2 cellular contexts compared by ENCODE assay signal in the genomic region with DNA sequence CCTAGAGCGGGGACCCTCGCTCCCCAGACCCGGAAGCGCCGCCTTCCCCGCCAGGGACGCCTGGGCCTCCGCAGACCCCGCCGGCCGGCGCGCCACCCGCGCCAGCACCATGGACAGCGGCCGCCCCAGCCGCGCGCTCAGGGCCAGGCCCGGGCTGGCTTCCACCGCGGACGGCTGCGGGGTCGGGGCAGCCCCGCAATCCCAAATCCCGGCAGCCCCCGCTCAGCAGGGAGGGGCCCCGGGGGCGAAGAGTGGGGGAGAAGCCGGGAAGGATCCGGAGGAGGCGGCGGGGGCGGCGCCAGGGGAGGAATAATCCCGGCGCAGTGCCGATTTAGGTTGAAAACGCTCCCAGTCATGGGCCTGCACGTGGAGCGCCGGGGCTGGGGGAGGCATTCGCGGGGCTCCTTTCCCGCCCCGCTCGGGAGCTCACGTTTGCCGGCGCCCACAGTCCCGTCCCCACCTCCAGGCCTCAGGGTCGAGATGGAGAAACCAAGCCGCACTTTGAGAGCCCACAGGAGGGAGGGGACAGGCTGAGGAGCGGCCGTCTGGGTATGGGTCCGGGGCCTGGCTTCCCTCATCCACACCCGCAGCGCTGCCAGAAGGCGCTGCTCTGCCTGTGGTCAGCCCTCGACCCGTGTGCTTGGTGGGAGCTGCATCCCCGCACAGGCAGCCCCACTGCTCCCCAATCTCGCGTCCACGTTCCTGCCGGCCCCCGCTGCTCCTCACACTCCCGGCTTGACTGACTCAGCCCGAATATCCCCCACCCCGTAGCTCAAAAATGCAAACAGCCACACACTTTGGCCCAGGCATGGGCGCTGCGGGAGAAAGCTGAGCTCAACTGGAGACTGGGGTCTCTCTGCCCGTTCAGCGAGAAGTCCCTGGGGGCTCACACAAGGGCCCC.
TF ChIP-seq lines count a peak whose summit lies in the region.

No MANE protein-coding gene starts in this region.

TF ChIP-seq in SK-N-SH, 30 proteins besides CTCF, POLR2A, EP300 and RAD21 (continued from another document):
- TF ChIP-seq, protein P1, sequence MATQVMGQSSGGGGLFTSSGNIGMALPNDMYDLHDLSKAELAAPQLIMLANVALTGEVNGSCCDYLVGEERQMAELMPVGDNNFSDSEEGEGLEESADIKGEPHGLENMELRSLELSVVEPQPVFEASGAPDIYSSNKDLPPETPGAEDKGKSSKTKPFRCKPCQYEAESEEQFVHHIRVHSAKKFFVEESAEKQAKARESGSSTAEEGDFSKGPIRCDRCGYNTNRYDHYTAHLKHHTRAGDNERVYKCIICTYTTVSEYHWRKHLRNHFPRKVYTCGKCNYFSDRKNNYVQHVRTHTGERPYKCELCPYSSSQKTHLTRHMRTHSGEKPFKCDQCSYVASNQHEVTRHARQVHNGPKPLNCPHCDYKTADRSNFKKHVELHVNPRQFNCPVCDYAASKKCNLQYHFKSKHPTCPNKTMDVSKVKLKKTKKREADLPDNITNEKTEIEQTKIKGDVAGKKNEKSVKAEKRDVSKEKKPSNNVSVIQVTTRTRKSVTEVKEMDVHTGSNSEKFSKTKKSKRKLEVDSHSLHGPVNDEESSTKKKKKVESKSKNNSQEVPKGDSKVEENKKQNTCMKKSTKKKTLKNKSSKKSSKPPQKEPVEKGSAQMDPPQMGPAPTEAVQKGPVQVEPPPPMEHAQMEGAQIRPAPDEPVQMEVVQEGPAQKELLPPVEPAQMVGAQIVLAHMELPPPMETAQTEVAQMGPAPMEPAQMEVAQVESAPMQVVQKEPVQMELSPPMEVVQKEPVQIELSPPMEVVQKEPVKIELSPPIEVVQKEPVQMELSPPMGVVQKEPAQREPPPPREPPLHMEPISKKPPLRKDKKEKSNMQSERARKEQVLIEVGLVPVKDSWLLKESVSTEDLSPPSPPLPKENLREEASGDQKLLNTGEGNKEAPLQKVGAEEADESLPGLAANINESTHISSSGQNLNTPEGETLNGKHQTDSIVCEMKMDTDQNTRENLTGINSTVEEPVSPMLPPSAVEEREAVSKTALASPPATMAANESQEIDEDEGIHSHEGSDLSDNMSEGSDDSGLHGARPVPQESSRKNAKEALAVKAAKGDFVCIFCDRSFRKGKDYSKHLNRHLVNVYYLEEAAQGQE (IDR thresholded peaks at IDR 0.05; ENCODE audit: low read depth, low read length) = peak; percentile 91

TF ChIP-seq in SK-N-SH treated with all-trans-retinoic acid at 6 μM for 48 hours, 23 proteins besides CTCF, POLR2A, EP300 and RAD21 (continued from another document):
- TF ChIP-seq, protein P2, sequence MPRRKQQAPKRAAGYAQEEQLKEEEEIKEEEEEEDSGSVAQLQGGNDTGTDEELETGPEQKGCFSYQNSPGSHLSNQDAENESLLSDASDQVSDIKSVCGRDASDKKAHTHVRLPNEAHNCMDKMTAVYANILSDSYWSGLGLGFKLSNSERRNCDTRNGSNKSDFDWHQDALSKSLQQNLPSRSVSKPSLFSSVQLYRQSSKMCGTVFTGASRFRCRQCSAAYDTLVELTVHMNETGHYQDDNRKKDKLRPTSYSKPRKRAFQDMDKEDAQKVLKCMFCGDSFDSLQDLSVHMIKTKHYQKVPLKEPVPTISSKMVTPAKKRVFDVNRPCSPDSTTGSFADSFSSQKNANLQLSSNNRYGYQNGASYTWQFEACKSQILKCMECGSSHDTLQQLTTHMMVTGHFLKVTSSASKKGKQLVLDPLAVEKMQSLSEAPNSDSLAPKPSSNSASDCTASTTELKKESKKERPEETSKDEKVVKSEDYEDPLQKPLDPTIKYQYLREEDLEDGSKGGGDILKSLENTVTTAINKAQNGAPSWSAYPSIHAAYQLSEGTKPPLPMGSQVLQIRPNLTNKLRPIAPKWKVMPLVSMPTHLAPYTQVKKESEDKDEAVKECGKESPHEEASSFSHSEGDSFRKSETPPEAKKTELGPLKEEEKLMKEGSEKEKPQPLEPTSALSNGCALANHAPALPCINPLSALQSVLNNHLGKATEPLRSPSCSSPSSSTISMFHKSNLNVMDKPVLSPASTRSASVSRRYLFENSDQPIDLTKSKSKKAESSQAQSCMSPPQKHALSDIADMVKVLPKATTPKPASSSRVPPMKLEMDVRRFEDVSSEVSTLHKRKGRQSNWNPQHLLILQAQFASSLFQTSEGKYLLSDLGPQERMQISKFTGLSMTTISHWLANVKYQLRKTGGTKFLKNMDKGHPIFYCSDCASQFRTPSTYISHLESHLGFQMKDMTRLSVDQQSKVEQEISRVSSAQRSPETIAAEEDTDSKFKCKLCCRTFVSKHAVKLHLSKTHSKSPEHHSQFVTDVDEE (CRISPR knock-in tag; IDR thresholded peaks at IDR 0.05) = no peak
- TF ChIP-seq ZFP30 (CRISPR knock-in tag; IDR thresholded peaks at IDR 0.05) (no peak), OSR1 (CRISPR knock-in tag; IDR thresholded peaks at IDR 0.05) (no peak), ARNTL (CRISPR knock-in tag; IDR thresholded peaks at IDR 0.05; ENCODE audit: borderline replicate concordance, low read depth) (no peak), GLIS3 (CRISPR knock-in tag; IDR thresholded peaks at IDR 0.05) (no peak), ZNF8 (CRISPR knock-in tag; IDR thresholded peaks at IDR 0.05) (no peak), PPARA (CRISPR knock-in tag; IDR thresholded peaks at IDR 0.05; ENCODE audit: borderline replicate concordance) (no peak), TOX (CRISPR knock-in tag; IDR thresholded peaks at IDR 0.05; ENCODE audit: borderline replicate concordance) (no peak), SNAI2 (CRISPR knock-in tag; IDR thresholded peaks at IDR 0.05) (no peak), CSDC2 (CRISPR knock-in tag; IDR thresholded peaks at IDR 0.05) (no peak), BACH2 (CRISPR knock-in tag; IDR thresholded peaks at IDR 0.05; ENCODE audit: borderline replicate concordance) (no peak), CSRNP3 (CRISPR knock-in tag; IDR thresholded peaks at IDR 0.05) (no peak), ZC3H10 (CRISPR knock-in tag; IDR thresholded peaks at IDR 0.05) (no peak), ZNF565 (CRISPR knock-in tag; conservative IDR thresholded peaks at IDR 0.05; ENCODE audit: low read depth) (no peak), ZNF70 (CRISPR knock-in tag; IDR thresholded peaks at IDR 0.05) (no peak), PATZ1 (CRISPR knock-in tag; IDR thresholded peaks at IDR 0.05; ENCODE audit: borderline replicate concordance) (no peak)
- TF ChIP-seq, protein P3, sequence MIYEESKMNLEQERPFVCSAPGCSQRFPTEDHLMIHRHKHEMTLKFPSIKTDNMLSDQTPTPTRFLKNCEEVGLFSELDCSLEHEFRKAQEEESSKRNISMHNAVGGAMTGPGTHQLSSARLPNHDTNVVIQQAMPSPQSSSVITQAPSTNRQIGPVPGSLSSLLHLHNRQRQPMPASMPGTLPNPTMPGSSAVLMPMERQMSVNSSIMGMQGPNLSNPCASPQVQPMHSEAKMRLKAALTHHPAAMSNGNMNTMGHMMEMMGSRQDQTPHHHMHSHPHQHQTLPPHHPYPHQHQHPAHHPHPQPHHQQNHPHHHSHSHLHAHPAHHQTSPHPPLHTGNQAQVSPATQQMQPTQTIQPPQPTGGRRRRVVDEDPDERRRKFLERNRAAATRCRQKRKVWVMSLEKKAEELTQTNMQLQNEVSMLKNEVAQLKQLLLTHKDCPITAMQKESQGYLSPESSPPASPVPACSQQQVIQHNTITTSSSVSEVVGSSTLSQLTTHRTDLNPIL (CRISPR knock-in tag; IDR thresholded peaks at IDR 0.05; ENCODE audit: low read depth) = no peak
- TF ChIP-seq, protein P4, sequence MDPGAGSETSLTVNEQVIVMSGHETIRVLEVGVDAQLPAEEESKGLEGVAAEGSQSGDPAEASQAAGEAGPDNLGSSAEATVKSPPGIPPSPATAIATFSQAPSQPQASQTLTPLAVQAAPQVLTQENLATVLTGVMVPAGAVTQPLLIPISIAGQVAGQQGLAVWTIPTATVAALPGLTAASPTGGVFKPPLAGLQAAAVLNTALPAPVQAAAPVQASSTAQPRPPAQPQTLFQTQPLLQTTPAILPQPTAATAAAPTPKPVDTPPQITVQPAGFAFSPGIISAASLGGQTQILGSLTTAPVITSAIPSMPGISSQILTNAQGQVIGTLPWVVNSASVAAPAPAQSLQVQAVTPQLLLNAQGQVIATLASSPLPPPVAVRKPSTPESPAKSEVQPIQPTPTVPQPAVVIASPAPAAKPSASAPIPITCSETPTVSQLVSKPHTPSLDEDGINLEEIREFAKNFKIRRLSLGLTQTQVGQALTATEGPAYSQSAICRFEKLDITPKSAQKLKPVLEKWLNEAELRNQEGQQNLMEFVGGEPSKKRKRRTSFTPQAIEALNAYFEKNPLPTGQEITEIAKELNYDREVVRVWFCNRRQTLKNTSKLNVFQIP (CRISPR knock-in tag; IDR thresholded peaks at IDR 0.05; ENCODE audit: borderline replicate concordance, low read depth) = no peak
